In the genomic region with DNA sequence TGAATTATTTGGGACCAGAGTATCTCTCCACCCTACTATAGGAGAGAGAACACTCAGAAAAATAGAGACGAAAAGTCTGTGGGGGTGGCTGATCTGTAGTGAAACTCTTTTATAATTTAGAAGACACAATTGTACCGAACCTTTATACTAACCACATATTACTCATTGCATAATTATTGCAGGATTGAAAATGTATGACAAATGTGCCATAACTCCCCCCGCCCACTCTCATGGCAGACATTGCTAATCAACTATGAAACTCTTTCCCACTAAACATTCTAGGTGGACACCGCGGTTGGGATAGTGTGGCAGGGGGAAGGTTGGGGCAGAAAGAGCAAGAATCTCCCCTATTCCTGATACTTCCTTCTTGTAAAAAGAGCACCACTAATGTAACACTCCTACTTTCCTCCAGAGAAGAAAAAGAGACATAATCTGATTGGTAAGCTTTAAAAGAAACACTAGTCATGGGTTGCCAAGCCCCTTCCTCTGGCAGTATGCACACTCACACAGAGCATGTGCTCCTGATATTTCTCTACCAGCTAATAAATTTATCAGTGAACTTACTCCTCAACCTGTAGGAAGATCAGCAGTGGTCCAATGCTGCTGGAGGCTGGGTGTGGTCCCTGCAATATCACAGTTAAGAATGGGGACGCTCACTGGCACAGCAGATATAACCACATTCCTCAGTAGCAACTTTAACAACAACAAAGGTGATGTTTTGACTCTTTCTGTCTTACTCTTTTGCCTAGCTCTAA, we compare ENCODE assay signal across 9 cellular contexts. TPM values are rescaled to one million over a fixed set of nuclear protein-coding genes. Genes with fewer than 3 reads are reported as not detected.
A peak's percentile ranks its signal among the peaks of the same experiment; 100 is the strongest.
DNase-seq lines count a peak whose midpoint lies in the region; ATAC-seq lines count a peak whose summit lies in the region.
"Had no signal": no experiment of that assay in that cellular context is flagged by ENCODE, and none has a peak within 500 bp of the region (broad histone marks: within the 10 kb centered on the region; RNA-seq: fewer than 3 reads in every experiment).

No MANE protein-coding gene starts in this region.

- no peaks in the 10 kb centered on the region for H4K20me1 ChIP-seq in Karpas-422 (ENCODE audit: insufficient read depth, low read depth, low read length)

- H3K27ac ChIP-seq in Karpas-422 (ENCODE audit: low read length) = no peak overlapping the region

- H3K4me3 ChIP-seq in Karpas-422 (ENCODE audit: low read length) = no peak overlapping the region

- ATAC-seq in GM19463 (IDR thresholded peaks at IDR 0.05; ENCODE audit: unreplicated experiment) = peak; percentile 59
- peak; percentile 41 for ATAC-seq in HG03469 (IDR thresholded peaks at IDR 0.05; ENCODE audit: unreplicated experiment)
- ATAC-seq in HG03432 (IDR thresholded peaks at IDR 0.05; ENCODE audit: unreplicated experiment) = no peak

- no peak overlapping the region for H2AFZ ChIP-seq in Karpas-422 (ENCODE audit: low read length)

- no peaks in the 10 kb centered on the region for H3K9me2 ChIP-seq in Karpas-422 (replicated peaks; ENCODE audit: insufficient read depth, low read length)

- H3K4me2 ChIP-seq in Karpas-422 (ENCODE audit: low read depth, low read length, poor library complexity, severe bottlenecking) = no peak overlapping the region

- peaks cover 4% of the 10 kb centered on the region; the same call in 1 of the 2 replicates for H3K4me1 ChIP-seq in Karpas-422 (ENCODE audit: low read length)

- no peaks in the 10 kb centered on the region for H3K36me3 ChIP-seq in Karpas-422 (ENCODE audit: insufficient read depth, low read length)

- no peaks in the 10 kb centered on the region for H3K79me2 ChIP-seq in Karpas-422 (ENCODE audit: low read length)

- H3K9ac ChIP-seq in Karpas-422 (ENCODE audit: low read length) = no peak overlapping the region

- H3K9me3 ChIP-seq in Karpas-422 (ENCODE audit: low read length) = no peaks in the 10 kb centered on the region

- H3K27me3 ChIP-seq in Karpas-422 (ENCODE audit: low read length) = no peaks in the 10 kb centered on the region

- peak; percentile 80 for DNase-seq in activated naive CD4-positive, alpha-beta T cell treated with anti-CD3 and anti-CD28 coated beads, Interleukin-2, amount 50 U/mL, for 16 hours
- peak; percentile 73 for DNase-seq in stimulated activated CD4-positive, alpha-beta T cell treated with anti-CD3 and anti-CD28 coated beads, Interleukin-1b, Interleukin-23, amount 100 ng/mL, for 48 hours
- DNase-seq in SKM-1 treated with dmso at 0.1 percent for 144 hours (lab: John Stamatoyannopoulos, UW; ENCODE audit: unreplicated experiment) = no peak
- no peak for DNase-seq in MV-4-11 (lab: John Stamatoyannopoulos, UW)
- DNase-seq in Karpas-422 = no peak
- DNase-seq: NCI-H1417 had no signal

RNA-seq across cellular contexts. Expression of gene ARID5B, which starts 18.7 kb away (rescaled TPM):
- total RNA-seq in Karpas-422 (2014; rRNA removed; shearing (Covaris generic); ENCODE audit: low replicate concordance) = 1.3 and 5.9 TPM in 2 replicates

Comparison
In these comparisons a context has a peak if more than half of its experiments do, and no peak if none do; other contexts are left out.
1. DNase-seq: peak in activated naive CD4-positive, alpha-beta T cell treated with anti-CD3 and anti-CD28 coated beads, Interleukin-2, amount 50 U/mL, for 16 hours (single experiment) and stimulated activated CD4-positive, alpha-beta T cell treated with anti-CD3 and anti-CD28 coated beads, Interleukin-1b, Interleukin-23, amount 100 ng/mL, for 48 hours (single experiment); none in SKM-1 treated with dmso at 0.1 percent for 144 hours (single experiment), MV-4-11 (single experiment) and Karpas-422 (single experiment).